ENCODE assay signal across 8 cellular contexts in genomic region chr2:128318776-128319456, GRCh38. TPM values are rescaled to one million over a fixed set of nuclear protein-coding genes. Genes with fewer than 3 reads are reported as not detected.
DNase-seq lines count a peak whose midpoint lies in the region; ATAC-seq and TF ChIP-seq lines count a peak whose summit lies in the region.

TSS of gene HS6ST1 (minus strand) at chr2:128318868. CDS start at chr2:128318563, 305 bp downstream.

- in situ Hi-C loops in GM13976 (cut with MboI; ENCODE audit: low sequenced_read_pairs, unreplicated experiment), result no loop called here

- H3K4me3 ChIP-seq in right atrium auricular region, result peak within 1 kb of the TSS; percentile 57 to 79
- peak within 1 kb of the TSS; percentile 90 for H3K4me3 ChIP-seq in urinary bladder (ENCODE audit: low read depth, low read length)

- peak; percentile 64 for ATAC-seq in HG02588 (IDR thresholded peaks at IDR 0.05; ENCODE audit: unreplicated experiment)

- DNase-seq in GM13976 (ENCODE audit: low spot score) (peak; percentile 94), NCI-H1092 (lab: John Stamatoyannopoulos, UW) (peak; percentile 60), right atrium auricular region (ENCODE audit: low spot score) (peak; percentile 70), pulmonary artery endothelial cell (ENCODE audit: low read depth, low spot score) (peak; percentile 11)
- DNase-seq in T-helper 2 cell treated with Interferon-gamma antibody and Interleukin-4, amounts not matched to agents 5 μg/mL and 100 μg/mL, for 36 hours (ENCODE audit: low spot score), result peak; percentile 88

- no peaks in the 10 kb centered on the region for H3K9me3 ChIP-seq in right atrium auricular region

- no peaks in the 10 kb centered on the region for H3K36me3 ChIP-seq in right atrium auricular region
- H3K36me3 ChIP-seq in urinary bladder (ENCODE audit: insufficient read depth), result no peaks in the 10 kb centered on the region

- H3K4me1 ChIP-seq in right atrium auricular region, result peaks cover 0 to 53% of the 10 kb centered on the region in 2 donors
- H3K4me1 ChIP-seq in urinary bladder (ENCODE audit: insufficient read depth), result peaks cover 2% of the 10 kb centered on the region

- TF ChIP-seq CTCF in GM13976 (IDR thresholded peaks at IDR 0.05; ENCODE audit: borderline replicate concordance, control extremely low read depth, extremely low read depth, insufficient read depth, missing control alignments) (no peak), right atrium auricular region (IDR thresholded peaks at IDR 0.05) (no peak)

- 1% methylated on average over 83 of the region's 84 CpGs for WGBS in urinary bladder

- peaks cover 21% of the 10 kb centered on the region for H3K4me1 Mint-ChIP-seq in T-helper 2 cell treated with Interferon-gamma antibody and Interleukin-4, amounts not matched to agents 5 μg/mL and 100 μg/mL, for 36 hours (ENCODE audit: low read depth)

- H3K4me3 Mint-ChIP-seq in T-helper 2 cell treated with Interferon-gamma antibody and Interleukin-4, amounts not matched to agents 5 μg/mL and 100 μg/mL, for 36 hours, result peak within 1 kb of the TSS; percentile 85

- H3K27ac Mint-ChIP-seq in T-helper 2 cell treated with Interferon-gamma antibody and Interleukin-4, amounts not matched to agents 5 μg/mL and 100 μg/mL, for 36 hours, result no peak within 1 kb of the TSS

- no peaks in the 10 kb centered on the region for H3K27me3 ChIP-seq in right atrium auricular region

- peak within 1 kb of the TSS; percentile 43 for H3K27ac ChIP-seq in angular gyrus (ENCODE audit: low read depth, low read length)
- H3K27ac ChIP-seq in right atrium auricular region, result peak within 1 kb of the TSS; percentile 54 to 66
- H3K27ac ChIP-seq in urinary bladder (ENCODE audit: low read depth), result no peak within 1 kb of the TSS

- H3K36me3 Mint-ChIP-seq in T-helper 2 cell treated with Interferon-gamma antibody and Interleukin-4, amounts not matched to agents 5 μg/mL and 100 μg/mL, for 36 hours (ENCODE audit: low read depth), result peaks cover 10% of the 10 kb centered on the region

- H3K9me3 Mint-ChIP-seq in T-helper 2 cell treated with Interferon-gamma antibody and Interleukin-4, amounts not matched to agents 5 μg/mL and 100 μg/mL, for 36 hours, result no peaks in the 10 kb centered on the region

- peaks cover 8% of the 10 kb centered on the region for H3K27me3 Mint-ChIP-seq in T-helper 2 cell treated with Interferon-gamma antibody and Interleukin-4, amounts not matched to agents 5 μg/mL and 100 μg/mL, for 36 hours (ENCODE audit: low read depth)

RNA-seq across cellular contexts. Expression of gene HS6ST1, which starts in this region (rescaled TPM):
- total RNA-seq in right atrium auricular region (10 to 100 TPM; 19.0 to 25.8 TPM), pulmonary artery endothelial cell (13.3 and 25.6 TPM in 2 replicates), urinary bladder (16.9 TPM)
- polyA plus RNA-seq in urinary bladder, result 40.0 TPM

Comparison
In these comparisons a context has a peak if more than half of its experiments do, and no peak if none do; other contexts are left out.
1. DNase-seq: peak in every context shown above with its lines; median percentile 94 in GM13976; 88 in T-helper 2 cell treated with Interferon-gamma antibody and Interleukin-4, amounts not matched to agents 5 μg/mL and 100 μg/mL, for 36 hours; 70 in right atrium auricular region; 60 in NCI-H1092; 11 in pulmonary artery endothelial cell.